In genomic region chr5:132177691-132178149, GRCh38 we compare ENCODE assay signal across 1 cellular context.
TF ChIP-seq lines count a peak whose summit lies in the region.

No MANE protein-coding gene starts in this region.

TF ChIP-seq in K562, 482 proteins besides CTCF, POLR2A, EP300 and RAD21 (continued from another document):
- peak; percentile 98 for TF ChIP-seq ZNF384 (IDR thresholded peaks at IDR 0.05; ENCODE audit: low read depth, low read length)
- TF ChIP-seq ZNF717 (CRISPR knock-in tag; IDR thresholded peaks at IDR 0.05): no peak
- TF ChIP-seq POLR2AphosphoS5 (IDR thresholded peaks at IDR 0.05; ENCODE audit: control insufficient read depth, insufficient read depth, low read depth, low read length): peak; percentile 81; the same call in 1 of the 2 replicates
- no peak; the same call in 1 of the 2 replicates for TF ChIP-seq ZBTB7A (IDR thresholded peaks at IDR 0.05; ENCODE audit: borderline replicate concordance, control insufficient read depth, low read depth, low read length)
- TF ChIP-seq, protein P1, sequence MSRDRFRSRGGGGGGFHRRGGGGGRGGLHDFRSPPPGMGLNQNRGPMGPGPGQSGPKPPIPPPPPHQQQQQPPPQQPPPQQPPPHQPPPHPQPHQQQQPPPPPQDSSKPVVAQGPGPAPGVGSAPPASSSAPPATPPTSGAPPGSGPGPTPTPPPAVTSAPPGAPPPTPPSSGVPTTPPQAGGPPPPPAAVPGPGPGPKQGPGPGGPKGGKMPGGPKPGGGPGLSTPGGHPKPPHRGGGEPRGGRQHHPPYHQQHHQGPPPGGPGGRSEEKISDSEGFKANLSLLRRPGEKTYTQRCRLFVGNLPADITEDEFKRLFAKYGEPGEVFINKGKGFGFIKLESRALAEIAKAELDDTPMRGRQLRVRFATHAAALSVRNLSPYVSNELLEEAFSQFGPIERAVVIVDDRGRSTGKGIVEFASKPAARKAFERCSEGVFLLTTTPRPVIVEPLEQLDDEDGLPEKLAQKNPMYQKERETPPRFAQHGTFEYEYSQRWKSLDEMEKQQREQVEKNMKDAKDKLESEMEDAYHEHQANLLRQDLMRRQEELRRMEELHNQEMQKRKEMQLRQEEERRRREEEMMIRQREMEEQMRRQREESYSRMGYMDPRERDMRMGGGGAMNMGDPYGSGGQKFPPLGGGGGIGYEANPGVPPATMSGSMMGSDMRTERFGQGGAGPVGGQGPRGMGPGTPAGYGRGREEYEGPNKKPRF (IDR thresholded peaks at IDR 0.05; ENCODE audit: low read depth, low read length): no peak
- TF ChIP-seq, protein P2, sequence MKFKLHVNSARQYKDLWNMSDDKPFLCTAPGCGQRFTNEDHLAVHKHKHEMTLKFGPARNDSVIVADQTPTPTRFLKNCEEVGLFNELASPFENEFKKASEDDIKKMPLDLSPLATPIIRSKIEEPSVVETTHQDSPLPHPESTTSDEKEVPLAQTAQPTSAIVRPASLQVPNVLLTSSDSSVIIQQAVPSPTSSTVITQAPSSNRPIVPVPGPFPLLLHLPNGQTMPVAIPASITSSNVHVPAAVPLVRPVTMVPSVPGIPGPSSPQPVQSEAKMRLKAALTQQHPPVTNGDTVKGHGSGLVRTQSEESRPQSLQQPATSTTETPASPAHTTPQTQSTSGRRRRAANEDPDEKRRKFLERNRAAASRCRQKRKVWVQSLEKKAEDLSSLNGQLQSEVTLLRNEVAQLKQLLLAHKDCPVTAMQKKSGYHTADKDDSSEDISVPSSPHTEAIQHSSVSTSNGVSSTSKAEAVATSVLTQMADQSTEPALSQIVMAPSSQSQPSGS (CRISPR knock-in tag; IDR thresholded peaks at IDR 0.05): no peak
- TF ChIP-seq ZNF274 (IDR thresholded peaks at IDR 0.05; ENCODE audit: borderline replicate concordance, low read depth, low read length): no peak
- peak; percentile 68 for TF ChIP-seq EHMT2 (IDR thresholded peaks at IDR 0.05)
